Comparison of ENCODE assay signal across 1 cellular context in genomic region chr20:36235892-36236785, GRCh38.
A peak's percentile ranks its signal among the peaks of the same experiment; 100 is the strongest.
TF ChIP-seq lines count a peak whose summit lies in the region.

A gene with protein sequence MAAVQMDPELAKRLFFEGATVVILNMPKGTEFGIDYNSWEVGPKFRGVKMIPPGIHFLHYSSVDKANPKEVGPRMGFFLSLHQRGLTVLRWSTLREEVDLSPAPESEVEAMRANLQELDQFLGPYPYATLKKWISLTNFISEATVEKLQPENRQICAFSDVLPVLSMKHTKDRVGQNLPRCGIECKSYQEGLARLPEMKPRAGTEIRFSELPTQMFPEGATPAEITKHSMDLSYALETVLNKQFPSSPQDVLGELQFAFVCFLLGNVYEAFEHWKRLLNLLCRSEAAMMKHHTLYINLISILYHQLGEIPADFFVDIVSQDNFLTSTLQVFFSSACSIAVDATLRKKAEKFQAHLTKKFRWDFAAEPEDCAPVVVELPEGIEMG (plus strand): TSS chr20:36236478. CDS start chr20:36239869, 3,391 bp downstream.

TF ChIP-seq in K562, 482 proteins besides CTCF, POLR2A, EP300 and RAD21 (continued from another document and continues in another):
- TF ChIP-seq, protein P1, sequence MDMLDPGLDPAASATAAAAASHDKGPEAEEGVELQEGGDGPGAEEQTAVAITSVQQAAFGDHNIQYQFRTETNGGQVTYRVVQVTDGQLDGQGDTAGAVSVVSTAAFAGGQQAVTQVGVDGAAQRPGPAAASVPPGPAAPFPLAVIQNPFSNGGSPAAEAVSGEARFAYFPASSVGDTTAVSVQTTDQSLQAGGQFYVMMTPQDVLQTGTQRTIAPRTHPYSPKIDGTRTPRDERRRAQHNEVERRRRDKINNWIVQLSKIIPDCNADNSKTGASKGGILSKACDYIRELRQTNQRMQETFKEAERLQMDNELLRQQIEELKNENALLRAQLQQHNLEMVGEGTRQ (CRISPR knock-in tag; IDR thresholded peaks at IDR 0.05): no peak
- TF ChIP-seq RBM14 (IDR thresholded peaks at IDR 0.05; ENCODE audit: borderline replicate concordance, insufficient read depth, low read depth, low read length): no peak
- TF ChIP-seq GTF2A2 (tag; IDR thresholded peaks at IDR 0.05): peak; percentile 67
- TF ChIP-seq PTRF (tag; IDR thresholded peaks at IDR 0.05): 0 out of 2 replicates have a peak, but pooled peaks have one; percentile 13
- TF ChIP-seq ZNF57 (CRISPR knock-in tag; IDR thresholded peaks at IDR 0.05): no peak
- TF ChIP-seq, protein P2, sequence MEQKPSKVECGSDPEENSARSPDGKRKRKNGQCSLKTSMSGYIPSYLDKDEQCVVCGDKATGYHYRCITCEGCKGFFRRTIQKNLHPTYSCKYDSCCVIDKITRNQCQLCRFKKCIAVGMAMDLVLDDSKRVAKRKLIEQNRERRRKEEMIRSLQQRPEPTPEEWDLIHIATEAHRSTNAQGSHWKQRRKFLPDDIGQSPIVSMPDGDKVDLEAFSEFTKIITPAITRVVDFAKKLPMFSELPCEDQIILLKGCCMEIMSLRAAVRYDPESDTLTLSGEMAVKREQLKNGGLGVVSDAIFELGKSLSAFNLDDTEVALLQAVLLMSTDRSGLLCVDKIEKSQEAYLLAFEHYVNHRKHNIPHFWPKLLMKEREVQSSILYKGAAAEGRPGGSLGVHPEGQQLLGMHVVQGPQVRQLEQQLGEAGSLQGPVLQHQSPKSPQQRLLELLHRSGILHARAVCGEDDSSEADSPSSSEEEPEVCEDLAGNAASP (IDR thresholded peaks at IDR 0.05): no peak
- no peak for TF ChIP-seq KAT2B (IDR thresholded peaks at IDR 0.05; ENCODE audit: low read depth, low read length)
- no peak for TF ChIP-seq TCF7 (IDR thresholded peaks at IDR 0.05; ENCODE audit: borderline replicate concordance)
- TF ChIP-seq CEBPB (tag; IDR thresholded peaks at IDR 0.05): no peak
- TF ChIP-seq KLF16 (IDR thresholded peaks at IDR 0.05): no peak; the same call in 1 of the 2 replicates
- no peak for TF ChIP-seq REST (CRISPR knock-in tag; IDR thresholded peaks at IDR 0.05; ENCODE audit: low read depth)
- TF ChIP-seq ETV5 (CRISPR knock-in tag; IDR thresholded peaks at IDR 0.05; ENCODE audit: low read depth): peak; percentile 89
- no peak for TF ChIP-seq SP1 (CRISPR knock-in tag; IDR thresholded peaks at IDR 0.05)
- no peak for TF ChIP-seq SNIP1 (IDR thresholded peaks at IDR 0.05; ENCODE audit: low read depth)
- TF ChIP-seq BCOR (IDR thresholded peaks at IDR 0.05): no peak
- TF ChIP-seq PYGO2 (tag; IDR thresholded peaks at IDR 0.05): no peak
- TF ChIP-seq ZC3H4 (CRISPR knock-in tag; IDR thresholded peaks at IDR 0.05; ENCODE audit: borderline replicate concordance): no peak
- no peak for TF ChIP-seq IRF1 (CRISPR knock-in tag; IDR thresholded peaks at IDR 0.05; ENCODE audit: borderline replicate concordance)
- no peak for TF ChIP-seq NUFIP1 (IDR thresholded peaks at IDR 0.05; ENCODE audit: partially characterized antibody)
- peak; percentile 87 for TF ChIP-seq KDM5B (IDR thresholded peaks at IDR 0.05; ENCODE audit: insufficient replicate concordance, low read depth, low read length)
- TF ChIP-seq, protein P3, sequence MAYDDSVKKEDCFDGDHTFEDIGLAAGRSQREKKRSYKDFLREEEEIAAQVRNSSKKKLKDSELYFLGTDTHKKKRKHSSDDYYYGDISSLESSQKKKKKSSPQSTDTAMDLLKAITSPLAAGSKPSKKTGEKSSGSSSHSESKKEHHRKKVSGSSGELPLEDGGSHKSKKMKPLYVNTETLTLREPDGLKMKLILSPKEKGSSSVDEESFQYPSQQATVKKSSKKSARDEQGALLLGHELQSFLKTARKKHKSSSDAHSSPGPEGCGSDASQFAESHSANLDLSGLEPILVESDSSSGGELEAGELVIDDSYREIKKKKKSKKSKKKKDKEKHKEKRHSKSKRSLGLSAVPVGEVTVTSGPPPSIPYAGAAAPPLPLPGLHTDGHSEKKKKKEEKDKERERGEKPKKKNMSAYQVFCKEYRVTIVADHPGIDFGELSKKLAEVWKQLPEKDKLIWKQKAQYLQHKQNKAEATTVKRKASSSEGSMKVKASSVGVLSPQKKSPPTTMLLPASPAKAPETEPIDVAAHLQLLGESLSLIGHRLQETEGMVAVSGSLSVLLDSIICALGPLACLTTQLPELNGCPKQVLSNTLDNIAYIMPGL (CRISPR knock-in tag; IDR thresholded peaks at IDR 0.05): peak; percentile 71; the same call in 1 of the 2 replicates
- no peak for TF ChIP-seq RBM34 (IDR thresholded peaks at IDR 0.05; ENCODE audit: borderline replicate concordance, insufficient read depth, low read length)
- TF ChIP-seq NBN (IDR thresholded peaks at IDR 0.05; ENCODE audit: low read depth): peak; percentile 67; the same call in 1 of the 2 replicates
- TF ChIP-seq HCFC1 (IDR thresholded peaks at IDR 0.05; ENCODE audit: low read depth, low read length): peak; percentile 85
- TF ChIP-seq SMARCA4 (IDR thresholded peaks at IDR 0.05): no peak
- peak; percentile 56; the same call in 1 of the 2 replicates for TF ChIP-seq GATAD2B (IDR thresholded peaks at IDR 0.05; ENCODE audit: borderline replicate concordance)
- TF ChIP-seq, protein P4, sequence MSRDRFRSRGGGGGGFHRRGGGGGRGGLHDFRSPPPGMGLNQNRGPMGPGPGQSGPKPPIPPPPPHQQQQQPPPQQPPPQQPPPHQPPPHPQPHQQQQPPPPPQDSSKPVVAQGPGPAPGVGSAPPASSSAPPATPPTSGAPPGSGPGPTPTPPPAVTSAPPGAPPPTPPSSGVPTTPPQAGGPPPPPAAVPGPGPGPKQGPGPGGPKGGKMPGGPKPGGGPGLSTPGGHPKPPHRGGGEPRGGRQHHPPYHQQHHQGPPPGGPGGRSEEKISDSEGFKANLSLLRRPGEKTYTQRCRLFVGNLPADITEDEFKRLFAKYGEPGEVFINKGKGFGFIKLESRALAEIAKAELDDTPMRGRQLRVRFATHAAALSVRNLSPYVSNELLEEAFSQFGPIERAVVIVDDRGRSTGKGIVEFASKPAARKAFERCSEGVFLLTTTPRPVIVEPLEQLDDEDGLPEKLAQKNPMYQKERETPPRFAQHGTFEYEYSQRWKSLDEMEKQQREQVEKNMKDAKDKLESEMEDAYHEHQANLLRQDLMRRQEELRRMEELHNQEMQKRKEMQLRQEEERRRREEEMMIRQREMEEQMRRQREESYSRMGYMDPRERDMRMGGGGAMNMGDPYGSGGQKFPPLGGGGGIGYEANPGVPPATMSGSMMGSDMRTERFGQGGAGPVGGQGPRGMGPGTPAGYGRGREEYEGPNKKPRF (IDR thresholded peaks at IDR 0.05; ENCODE audit: low read depth, low read length): no peak
- TF ChIP-seq ATF7 (IDR thresholded peaks at IDR 0.05): peak; percentile 48; the same call in 1 of the 2 replicates
- no peak for TF ChIP-seq ZBED1 (IDR thresholded peaks at IDR 0.05)
- no peak for TF ChIP-seq IFI16 (CRISPR knock-in tag; IDR thresholded peaks at IDR 0.05)
- no peak for TF ChIP-seq ZNF408 (CRISPR knock-in tag; IDR thresholded peaks at IDR 0.05; ENCODE audit: low read depth)
- TF ChIP-seq, protein P5, sequence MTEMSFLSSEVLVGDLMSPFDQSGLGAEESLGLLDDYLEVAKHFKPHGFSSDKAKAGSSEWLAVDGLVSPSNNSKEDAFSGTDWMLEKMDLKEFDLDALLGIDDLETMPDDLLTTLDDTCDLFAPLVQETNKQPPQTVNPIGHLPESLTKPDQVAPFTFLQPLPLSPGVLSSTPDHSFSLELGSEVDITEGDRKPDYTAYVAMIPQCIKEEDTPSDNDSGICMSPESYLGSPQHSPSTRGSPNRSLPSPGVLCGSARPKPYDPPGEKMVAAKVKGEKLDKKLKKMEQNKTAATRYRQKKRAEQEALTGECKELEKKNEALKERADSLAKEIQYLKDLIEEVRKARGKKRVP (CRISPR knock-in tag; IDR thresholded peaks at IDR 0.05): no peak
- 0 out of 2 replicates have a peak, but pooled peaks have one; percentile 34 for TF ChIP-seq HLTF (IDR thresholded peaks at IDR 0.05)
- no peak for TF ChIP-seq ILK (tag; IDR thresholded peaks at IDR 0.05; ENCODE audit: borderline replicate concordance, low read depth)
- TF ChIP-seq ZNF583 (CRISPR knock-in tag; IDR thresholded peaks at IDR 0.05): no peak
- no peak for TF ChIP-seq ARHGAP35 (IDR thresholded peaks at IDR 0.05; ENCODE audit: partially characterized antibody)
- TF ChIP-seq SP2 (IDR thresholded peaks at IDR 0.05; ENCODE audit: extremely low read depth, low read depth, low read length, poor library complexity, severe bottlenecking): no peak
- 0 out of 2 replicates have a peak, but pooled peaks have one; percentile 61 for TF ChIP-seq ZZZ3 (IDR thresholded peaks at IDR 0.05)
- TF ChIP-seq HBP1 (CRISPR knock-in tag; IDR thresholded peaks at IDR 0.05): no peak
- TF ChIP-seq HNRNPLL (IDR thresholded peaks at IDR 0.05; ENCODE audit: low read depth, low read length, poor library complexity, severe bottlenecking): peak; percentile 30
- TF ChIP-seq ZBTB11 (CRISPR knock-in tag; IDR thresholded peaks at IDR 0.05): peak; percentile 96 to 100 (median 99)
- TF ChIP-seq GTF3C2 (IDR thresholded peaks at IDR 0.05; ENCODE audit: borderline replicate concordance, extremely low read depth, insufficient read length): no peak
